Comparison of ENCODE assay signal across 16 cellular contexts in genomic region chr2:207188601-207189000, GRCh38. TPM values are rescaled to one million over a fixed set of nuclear protein-coding genes. Genes with fewer than 3 reads are reported as not detected.
DNase-seq lines count a peak whose midpoint lies in the region; ATAC-seq, FAIRE-seq and TF ChIP-seq lines count a peak whose summit lies in the region.
"Had no signal": no experiment of that assay in that cellular context is flagged by ENCODE, and none has a peak within 500 bp of the region (broad histone marks: within the 10 kb centered on the region; RNA-seq: fewer than 3 reads in every experiment).

No MANE protein-coding gene starts in this region.

- no peak for TF ChIP-seq RAD21 in HepG2 (CRISPR knock-in tag; IDR thresholded peaks at IDR 0.05)

- no peak overlapping the region for H3K9ac ChIP-seq in HepG2 (ENCODE audit: insufficient read depth, low read depth, low read length)

- DNase-seq in H54 (ENCODE audit: insufficient read length, low spot score) (no peak), NCI-H2081 treated with DMSO at 0.1 percent for 48 hours (lab: John Stamatoyannopoulos, UW) (peak; percentile 67), body of pancreas (peak in 1 of 4 donors; percentile 17), HepG2 (ENCODE audit: low spot score) (no peak), SIG-M5 treated with dmso at 0.1 percent for 504 hours (lab: John Stamatoyannopoulos, UW; ENCODE audit: unreplicated experiment) (no peak), tibial nerve (ENCODE audit: low spot score in 2 of 2) (no peak), NCI-H524 treated with DMSO at 0.1 percent for 48 hours (lab: John Stamatoyannopoulos, UW) (no peak)
- DNase-seq: activated CD4-positive, alpha-beta T cell treated with anti-CD3 and anti-CD28 coated beads for 4 hours; activated T-cell treated with anti-CD3 and anti-CD28 coated beads, Interleukin-2, amount 50 U/mL, for 48 hours; hypothalamus; stimulated activated CD4-positive, alpha-beta T cell treated with anti-CD3 and anti-CD28 coated beads, Interleukin-12 subunit alpha, Interleukin-12 subunit beta, amount 100 ng/mL, for 4 hours; T-helper 1 cell; thyroid gland had no signal

- intact Hi-C loops in body of pancreas (cut with DNase I) (no loop called here), HepG2 (cut with micrococcal nuclease; ENCODE audit: unreplicated experiment) (no loop called here)

- ATAC-seq in body of pancreas, result peak; percentile 84
- no peak for ATAC-seq in HepG2
- no peak for ATAC-seq in HG03469 (IDR thresholded peaks at IDR 0.05; ENCODE audit: unreplicated experiment)
- ATAC-seq: GM23338 had no signal

- H3K4me3 ChIP-seq in body of pancreas, result no peak overlapping the region
- H3K4me3 ChIP-seq in HepG2 (replicated peaks in 1 of 3; ENCODE audit: insufficient read depth in 1 of 3, low read depth in 2 of 3, low read length in 3 of 3), result no peak overlapping the region
- H3K4me3 ChIP-seq in tibial nerve, result no peak overlapping the region
- H3K4me3 ChIP-seq: GM23338, thyroid gland had no signal

- no peak for TF ChIP-seq CTCF in body of pancreas (IDR thresholded peaks at IDR 0.05)
- TF ChIP-seq CTCF in HepG2 (CRISPR knock-in tag; IDR thresholded peaks at IDR 0.05), result no peak
- no peak for TF ChIP-seq CTCF in tibial nerve (IDR thresholded peaks at IDR 0.05)

- peak overlapping the region in 1 of 4 donors; percentile 27 for H3K27ac ChIP-seq in body of pancreas
- H3K27ac ChIP-seq in HepG2 (ENCODE audit: extremely low read length, insufficient read depth, low read length), result no peak overlapping the region
- no peak overlapping the region for H3K27ac ChIP-seq in tibial nerve
- H3K27ac ChIP-seq: neutrophil, thyroid gland had no signal

- no peaks in the 10 kb centered on the region for H3K27me3 ChIP-seq in body of pancreas
- H3K27me3 ChIP-seq in HepG2 (ENCODE audit: control insufficient read depth in 1 of 2, insufficient read depth in 2 of 2, low read length in 2 of 2), result no peaks in the 10 kb centered on the region
- H3K27me3 ChIP-seq in tibial nerve, result no peaks in the 10 kb centered on the region
- H3K27me3 ChIP-seq: neutrophil, thyroid gland had no signal

- H3K9me3 ChIP-seq in body of pancreas, result no peaks in the 10 kb centered on the region
- H3K9me3 ChIP-seq in HepG2 (ENCODE audit: low read length), result no peaks in the 10 kb centered on the region
- H3K9me3 ChIP-seq in tibial nerve, result peaks cover 0 to 5% (median 0%) of the 10 kb centered on the region in 4 donors
- H3K9me3 ChIP-seq: neutrophil, thyroid gland had no signal

- CTCF ChIA-PET in HepG2 (lab: Yijun Ruan, JAX; ENCODE audit: low intra/inter-chr PET ratio, low total read pairs), result no interaction called here

- peaks cover 11% of the 10 kb centered on the region for H3K4me1 ChIP-seq in body of pancreas
- no peaks in the 10 kb centered on the region for H3K4me1 ChIP-seq in HepG2 (ENCODE audit: insufficient read depth, low read length)
- peaks cover 0 to 4% (median 0%) of the 10 kb centered on the region in 4 donors for H3K4me1 ChIP-seq in tibial nerve
- H3K4me1 ChIP-seq: thyroid gland had no signal

- TF ChIP-seq EP300 in HepG2 (IDR thresholded peaks at IDR 0.05; ENCODE audit: low read depth in 2 of 2, low read length in 2 of 2) (no peak), HepG2 (CRISPR knock-in tag; IDR thresholded peaks at IDR 0.05; ENCODE audit: borderline replicate concordance) (no peak), tibial nerve (IDR thresholded peaks at IDR 0.05) (peak in 1 of 2 donors; percentile 5)

- in situ Hi-C loops in HepG2 (cut with HindIII; ENCODE audit: extremely low pct_ligation_motif_present, low pct_unique_long_range_greater_than_20kb), result no loop called here

- H3K4me2 ChIP-seq in HepG2 (ENCODE audit: low read depth, low read length), result no peak overlapping the region
- H3K4me2 ChIP-seq: GM23338 had no signal

- no peak overlapping the region for H2AFZ ChIP-seq in HepG2 (ENCODE audit: low read length)
- H2AFZ ChIP-seq: GM23338 had no signal

- POLR2A ChIA-PET in HepG2 (lab: Yijun Ruan, JAX), result no interaction called here

- H4K20me1 ChIP-seq in HepG2 (ENCODE audit: insufficient read depth, low read length), result no peaks in the 10 kb centered on the region

- no TSS peak for BruUV-seq in HepG2 (replicated peaks; lab: Mats Ljungman, UMichigan)

- TF ChIP-seq POLR2A in H54 (IDR thresholded peaks at IDR 0.05; ENCODE audit: low read depth, low read length) (no peak), body of pancreas (IDR thresholded peaks at IDR 0.05) (no peak), HepG2 (IDR thresholded peaks at IDR 0.05; ENCODE audit: insufficient read depth in 1 of 2, low read depth in 2 of 2, low read length in 2 of 2) (no peak), tibial nerve (IDR thresholded peaks at IDR 0.05) (no peak)

- H3K36me3 ChIP-seq in body of pancreas (replicated peaks in 1 of 2; ENCODE audit: insufficient read depth in 1 of 2, low read depth in 2 of 2), result no peaks in the 10 kb centered on the region
- H3K36me3 ChIP-seq in HepG2 (replicated peaks in 1 of 2; ENCODE audit: control insufficient read depth in 1 of 2, insufficient read depth in 2 of 2, low read length in 2 of 2), result no peaks in the 10 kb centered on the region
- H3K36me3 ChIP-seq in tibial nerve, result no peaks in the 10 kb centered on the region
- H3K36me3 ChIP-seq: neutrophil, thyroid gland had no signal

- no peaks in the 10 kb centered on the region for H3K79me2 ChIP-seq in HepG2 (ENCODE audit: insufficient read depth, low read length)

- 14 to 44% methylated on average over 1 of the region's 1 CpG for WGBS in body of pancreas, 2 donors
- 0% methylated on average over 1 of the region's 1 CpG for WGBS in HepG2 (ENCODE audit: low lambda C conversion rate)
- WGBS in tibial nerve, 2 donors, result 45 to 46% methylated on average over 1 of the region's 1 CpG

- FAIRE-seq in H54 (lab: Jason Lieb, UNC) (peak; percentile 52), HepG2 (lab: Jason Lieb, UNC) (no peak)

TF ChIP-seq in HepG2, 621 proteins besides CTCF, POLR2A, EP300 and RAD21 (continues in another document):
- TF ChIP-seq HNRNPL (IDR thresholded peaks at IDR 0.05; ENCODE audit: low read depth, low read length) (no peak), ZNF713 (CRISPR knock-in tag; IDR thresholded peaks at IDR 0.05) (no peak), PCBP2 (optimal IDR thresholded peaks at IDR 0.05; ENCODE audit: low read depth, low read length, poor library complexity, severe bottlenecking) (no peak), NCOA2 (CRISPR knock-in tag; IDR thresholded peaks at IDR 0.05) (no peak), RBM22 (optimal IDR thresholded peaks at IDR 0.05; ENCODE audit: low read length) (no peak), ARNT (IDR thresholded peaks at IDR 0.05) (no peak), ZBTB25 (CRISPR knock-in tag; IDR thresholded peaks at IDR 0.05) (no peak), FOSL1 (CRISPR knock-in tag; IDR thresholded peaks at IDR 0.05; ENCODE audit: borderline replicate concordance) (no peak), MAFF (IDR thresholded peaks at IDR 0.05; ENCODE audit: low read depth, low read length) (peak; percentile 37; the same call in 1 of the 2 replicates), ZNF34 (CRISPR knock-in tag; IDR thresholded peaks at IDR 0.05; ENCODE audit: borderline replicate concordance) (no peak), MAFK (conservative IDR thresholded peaks at IDR 0.05 in 1 of 2, IDR thresholded peaks at IDR 0.05 in 1 of 2; ENCODE audit: low read length in 2 of 2) (peak in 1 of 2 experiments; percentile 23; a peak in 1 of 4 replicates), BCL3 (CRISPR knock-in tag; IDR thresholded peaks at IDR 0.05) (no peak)

RNA-seq across cellular contexts. Expression of gene KLF7, which starts 22.9 kb away (rescaled TPM):
- total RNA-seq in body of pancreas, result 1 to 10 TPM; 4.6 to 9.3 TPM
- total RNA-seq in HepG2 (2016; rRNA removed; fragmentation: Illumina TruSeq; extraction: Trizol), result 1.9 and 2.6 TPM in 2 replicates
- total RNA-seq in HepG2 (2016; cell fraction: cytosol; rRNA removed; fragmentation: Illumina TruSeq; extraction: Trizol; ENCODE audit: low read depth), result 1.4 and 2.0 TPM in 2 replicates
- total RNA-seq in HepG2 (2016; cell fraction: insoluble cytoplasmic fraction; rRNA removed; fragmentation: Illumina TruSeq; extraction: Trizol), result 2.4 and 3.0 TPM in 2 replicates
- total RNA-seq in HepG2 (2016; cell fraction: membrane; rRNA removed; fragmentation: Illumina TruSeq; extraction: Trizol), result 0.93 and 1.1 TPM in 2 replicates
- 2.5 and 4.1 TPM in 2 replicates for total RNA-seq in HepG2 (2016; cell fraction: nucleus; rRNA removed; fragmentation: Illumina TruSeq; extraction: Trizol)
- polyA plus RNA-seq in HepG2 (2011; rRNA removed), result 5.4 and 6.3 TPM in 2 replicates
- 4.0 and 4.2 TPM in 2 replicates for polyA plus RNA-seq in HepG2 (2011; cell fraction: cytosol; rRNA removed)
- 21.1 and 21.4 TPM in 2 replicates for polyA plus RNA-seq in HepG2 (2011; cell fraction: nucleus; rRNA removed)
- polyA plus RNA-seq in HepG2 (2012), result 6.5 and 7.0 TPM in 2 replicates
- 0.11 and 0.31 TPM in 2 replicates for polyA plus RNA-seq in HepG2 (2016; cell fraction: cytosol; fragmentation: Illumina TruSeq; extraction: Trizol; ENCODE audit: low read depth)
- polyA plus RNA-seq in HepG2 (2016; cell fraction: insoluble cytoplasmic fraction; fragmentation: Illumina TruSeq; extraction: Trizol; ENCODE audit: low read depth), result 1.3 and 1.4 TPM in 2 replicates
- polyA plus RNA-seq in HepG2 (2016; cell fraction: membrane; fragmentation: Illumina TruSeq; extraction: Trizol; ENCODE audit: low read depth), result 0.61 and 1.3 TPM in 2 replicates
- polyA plus RNA-seq in HepG2 (2016; cell fraction: nucleus; fragmentation: Illumina TruSeq; extraction: Trizol; ENCODE audit: insufficient read depth, low read depth), result 3.3 TPM in 2 replicates
- 7.1 and 25.2 TPM in 2 replicates for polyA minus RNA-seq in HepG2 (2011; rRNA and poly(A)+ RNA removed; ENCODE audit: low replicate concordance)
- 2.5 and 3.4 TPM in 2 replicates for polyA minus RNA-seq in HepG2 (2011; cell fraction: cytosol; rRNA and poly(A)+ RNA removed)
- 18.7 and 20.8 TPM in 2 replicates for polyA minus RNA-seq in HepG2 (2011; cell fraction: nucleus; rRNA and poly(A)+ RNA removed)
- total RNA-seq in tibial nerve, result 10 to 100 TPM; 25.8 to 55.3 (median 37.1) TPM
